ENCODE assay signal across 1 cellular context in genomic region chr20:38782275-38782674, GRCh38.
TF ChIP-seq lines count a peak whose summit lies in the region.

No MANE protein-coding gene starts in this region.

TF ChIP-seq in HCT116, 20 proteins besides CTCF, POLR2A, EP300 and RAD21 (continued from another document):
- TF ChIP-seq EGR1 (IDR thresholded peaks at IDR 0.05; ENCODE audit: low read depth) (no peak), POLR2AphosphoS5 (IDR thresholded peaks at IDR 0.05; ENCODE audit: low read depth, low read length) (no peak), REST (IDR thresholded peaks at IDR 0.05; ENCODE audit: low read depth) (no peak), CBX3 (IDR thresholded peaks at IDR 0.05; ENCODE audit: low read depth) (no peak)
